19 cellular contexts compared by ENCODE assay signal in the genomic region with DNA sequence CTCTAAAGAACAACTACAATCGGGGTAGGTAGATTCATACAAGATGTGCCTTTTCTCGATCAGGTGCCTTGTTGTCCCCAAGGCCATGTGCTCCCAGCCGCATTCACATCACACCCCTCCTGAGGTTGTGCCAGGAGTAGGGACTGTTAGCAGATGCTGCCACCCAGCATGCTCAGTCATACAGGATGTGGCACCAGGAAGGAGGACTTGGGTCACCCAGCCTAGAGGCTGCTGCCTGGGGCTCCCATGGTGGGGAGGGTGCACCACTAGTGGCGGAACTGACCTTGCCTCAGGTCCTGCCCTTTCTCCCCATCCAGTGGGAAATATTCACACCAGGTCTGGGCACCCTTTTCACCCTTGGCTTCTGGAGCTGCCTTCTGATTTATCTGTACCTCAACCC. TPM values are rescaled to one million over a fixed set of nuclear protein-coding genes. Genes with fewer than 3 reads are reported as not detected.
DNase-seq lines count a peak whose midpoint lies in the region; ATAC-seq and TF ChIP-seq lines count a peak whose summit lies in the region.
"Had no signal": no experiment of that assay in that cellular context is flagged by ENCODE, and none has a peak within 500 bp of the region (broad histone marks: within the 10 kb centered on the region; RNA-seq: fewer than 3 reads in every experiment).

No MANE protein-coding gene starts in this region.

- no peak overlapping the region for H3K27ac Mint-ChIP-seq in stimulated activated naive CD8-positive, alpha-beta T cell treated with anti-CD3 and anti-CD28 coated beads, Interleukin-15, amount 100 ng/mL, for 72 hours
- H3K27ac Mint-ChIP-seq in stimulated activated effector memory CD8-positive, alpha-beta T cell treated with anti-CD3 and anti-CD28 coated beads, Interleukin-12 subunit alpha, Interleukin-12 subunit beta, amount 100 ng/mL, for 72 hours: no peak overlapping the region
- H3K27ac Mint-ChIP-seq: B cell; CD8-positive, alpha-beta T cell; GM23338; IgD-negative memory B cell had no signal

- no peaks in the 10 kb centered on the region for H3K36me3 Mint-ChIP-seq in stimulated activated effector memory CD8-positive, alpha-beta T cell treated with anti-CD3 and anti-CD28 coated beads, Interleukin-12 subunit alpha, Interleukin-12 subunit beta, amount 100 ng/mL, for 72 hours
- H3K36me3 Mint-ChIP-seq: CD8-positive, alpha-beta T cell; IgD-negative memory B cell had no signal

- H4K91ac ChIP-seq in neuronal stem cell (ENCODE audit: low read depth, low read length, poor library complexity): no peak overlapping the region

- no peak overlapping the region for H2BK15ac ChIP-seq in neuronal stem cell (ENCODE audit: low read length)

- POLR2A ChIA-PET in PC-9 (lab: Charles Lee; ENCODE audit: unreplicated experiment): no interaction called here

- no peak overlapping the region for H4K8ac ChIP-seq in neuronal stem cell (ENCODE audit: low read depth, low read length)

- no peaks in the 10 kb centered on the region for H3K79me1 ChIP-seq in neuronal stem cell (ENCODE audit: low read depth, low read length)

- H3K4ac ChIP-seq in neuronal stem cell (ENCODE audit: low read length): no peak overlapping the region

- H2BK120ac ChIP-seq in neuronal stem cell (ENCODE audit: low read depth, low read length): no peak overlapping the region

- H3K9me3 Mint-ChIP-seq in stimulated activated naive CD8-positive, alpha-beta T cell treated with anti-CD3 and anti-CD28 coated beads, Interleukin-15, amount 100 ng/mL, for 72 hours: peaks cover 0 to 10% of the 10 kb centered on the region in 2 donors
- H3K9me3 Mint-ChIP-seq in stimulated activated effector memory CD8-positive, alpha-beta T cell treated with anti-CD3 and anti-CD28 coated beads, Interleukin-12 subunit alpha, Interleukin-12 subunit beta, amount 100 ng/mL, for 72 hours: no peaks in the 10 kb centered on the region
- H3K9me3 Mint-ChIP-seq: CD8-positive, alpha-beta T cell; GM23338; IgD-negative memory B cell had no signal

- no peaks in the 10 kb centered on the region for H4K20me1 ChIP-seq in PC-9 (ENCODE audit: insufficient read depth)
- H4K20me1 ChIP-seq: BLaER1 treated with 17β-estradiol and CSF1 and Interleukin-3, amounts not matched to agents 10 nM and 100 nM had no signal

- CTCF ChIA-PET in PC-9 (lab: Charles Lee): interaction anchor here (0.6 kb wide), 2 partner anchors 181 to 573 kb away, joined by 3 read pairs; no protein-coding TSS in a partner anchor

- peaks cover 0 to 2% of the 10 kb centered on the region in 2 donors for H3K4me1 ChIP-seq in neuronal stem cell (ENCODE audit: control insufficient read depth in 2 of 2, insufficient read depth in 1 of 2, low read depth in 1 of 2, low read length in 2 of 2)
- no peaks in the 10 kb centered on the region for H3K4me1 ChIP-seq in PC-9 (replicated peaks; ENCODE audit: insufficient read depth)
- H3K4me1 ChIP-seq: BLaER1 treated with 17β-estradiol and CSF1 and Interleukin-3, amounts not matched to agents 10 nM and 100 nM had no signal

- peak overlapping the region; percentile 3 for H3K9ac ChIP-seq in neuronal stem cell (ENCODE audit: low read depth, low read length, poor library complexity)
- H3K9ac ChIP-seq: BLaER1 treated with 17β-estradiol and CSF1 and Interleukin-3, amounts not matched to agents 10 nM and 100 nM had no signal

- ATAC-seq in stimulated activated naive CD8-positive, alpha-beta T cell treated with anti-CD3 and anti-CD28 coated beads, Interleukin-15, amount 100 ng/mL, for 72 hours: peak; percentile 54
- ATAC-seq in stimulated activated naive CD8-positive, alpha-beta T cell treated with anti-CD3 and anti-CD28 coated beads, Interleukin-15, Interleukin-2, amounts not matched to agents 100 U/mL and 50 U/mL, for 24 hours: no peak
- ATAC-seq in stimulated activated effector memory CD8-positive, alpha-beta T cell treated with anti-CD3 and anti-CD28 coated beads, Interleukin-12 subunit alpha, Interleukin-12 subunit beta, amount 100 ng/mL, for 72 hours: peak; percentile 46
- no peak for ATAC-seq in GM21423 (IDR thresholded peaks at IDR 0.05; ENCODE audit: unreplicated experiment)
- ATAC-seq: CD8-positive, alpha-beta T cell; GM12878; GM23338; HepG2 had no signal

- TF ChIP-seq CTCF in PC-9 (conservative IDR thresholded peaks at IDR 0.05): no peak

- WGBS in neuronal stem cell (ENCODE audit: extremely low coverage in 2 of 2, insufficient read length in 2 of 2, insufficient replicate concordance in 1 of 2), 2 donors: no CpG with 5 or more reads among the region's 4 CpGs

- H3K27me3 ChIP-seq in neuronal stem cell (ENCODE audit: control insufficient read depth in 3 of 3, insufficient read depth in 3 of 3, low read depth in 1 of 3, low read length in 3 of 3) (peaks cover 0 to 14% (median 0%) of the 10 kb centered on the region in 3 experiments), PC-9 (ENCODE audit: insufficient read depth, low read depth) (no peaks in the 10 kb centered on the region)
- H3K27me3 ChIP-seq: BLaER1 treated with 17β-estradiol and CSF1 and Interleukin-3, amounts not matched to agents 10 nM and 100 nM had no signal

- H3K23ac ChIP-seq in neuronal stem cell (ENCODE audit: low read depth, low read length, poor library complexity): peak overlapping the region; percentile 18

- H3K9me2 ChIP-seq in PC-9 (ENCODE audit: insufficient read depth): no peaks in the 10 kb centered on the region; the same call in 1 of the 2 replicates

- intact Hi-C loops in PC-9 (cut with micrococcal nuclease; ENCODE audit: unreplicated experiment): no loop called here

- peaks cover 6% of the 10 kb centered on the region for H3K27me3 Mint-ChIP-seq in stimulated activated naive CD8-positive, alpha-beta T cell treated with anti-CD3 and anti-CD28 coated beads, Interleukin-15, amount 100 ng/mL, for 72 hours
- H3K27me3 Mint-ChIP-seq: B cell, IgD-negative memory B cell had no signal

- H3K4me2 ChIP-seq in neuronal stem cell (ENCODE audit: insufficient read depth, low read length, poor library complexity, severe bottlenecking): no peak overlapping the region
- no peak overlapping the region for H3K4me2 ChIP-seq in PC-9
- H3K4me2 ChIP-seq: BLaER1 treated with 17β-estradiol and CSF1 and Interleukin-3, amounts not matched to agents 10 nM and 100 nM; GM23338 had no signal

- no peak overlapping the region for H2AK5ac ChIP-seq in neuronal stem cell (ENCODE audit: low read depth, low read length)

- no peak overlapping the region for H3K18ac ChIP-seq in neuronal stem cell (ENCODE audit: low read length)

- H3K4me3 ChIP-seq in neuronal stem cell (ENCODE audit: low read length in 2 of 2): peak overlapping the region in 1 of 2 donors; percentile 14
- no peak overlapping the region for H3K4me3 ChIP-seq in PC-9
- H3K4me3 ChIP-seq: BLaER1 treated with 17β-estradiol and CSF1 and Interleukin-3, amounts not matched to agents 10 nM and 100 nM; GM12878; GM23338 had no signal

- DNase-seq in stimulated activated naive CD8-positive, alpha-beta T cell treated with anti-CD3 and anti-CD28 coated beads, Interleukin-15, amount 100 ng/mL, for 72 hours: no peak
- no peak for DNase-seq in stimulated activated naive CD8-positive, alpha-beta T cell treated with anti-CD3 and anti-CD28 coated beads, Interleukin-15, Interleukin-2, amounts not matched to agents 100 U/mL and 50 U/mL, for 24 hours
- DNase-seq in neuronal stem cell (ENCODE audit: low spot score) (no peak), medulla oblongata (ENCODE audit: extremely low spot score) (no peak), PC-9 (no peak)
- no peak for DNase-seq in stimulated activated effector memory CD8-positive, alpha-beta T cell treated with anti-CD3 and anti-CD28 coated beads, Interleukin-12 subunit alpha, Interleukin-12 subunit beta, amount 100 ng/mL, for 72 hours (ENCODE audit: low spot score in 2 of 2)
- DNase-seq: Calu3; CD8-positive, alpha-beta T cell; DMS79 treated with DMSO at 0.1 percent for 48 hours; GF-D8; HCEC 1CT had no signal

- H3F3A ChIP-seq in PC-9 (ENCODE audit: insufficient read depth, low read depth): no peaks in the 10 kb centered on the region

- no peak overlapping the region for H3K4me3 Mint-ChIP-seq in stimulated activated naive CD8-positive, alpha-beta T cell treated with anti-CD3 and anti-CD28 coated beads, Interleukin-15, amount 100 ng/mL, for 72 hours
- H3K4me3 Mint-ChIP-seq in stimulated activated effector memory CD8-positive, alpha-beta T cell treated with anti-CD3 and anti-CD28 coated beads, Interleukin-12 subunit alpha, Interleukin-12 subunit beta, amount 100 ng/mL, for 72 hours: no peak overlapping the region
- H3K4me3 Mint-ChIP-seq: B cell; CD8-positive, alpha-beta T cell; GM23338; IgD-negative memory B cell had no signal

- H2BK12ac ChIP-seq in neuronal stem cell (ENCODE audit: low read length): no peak overlapping the region

- no peak overlapping the region for H2AFZ ChIP-seq in neuronal stem cell (ENCODE audit: low read length)
- H2AFZ ChIP-seq in PC-9: no peak overlapping the region
- H2AFZ ChIP-seq: GM23338 had no signal

- no peaks in the 10 kb centered on the region for H3K79me2 ChIP-seq in PC-9 (ENCODE audit: low read depth)

- no peaks in the 10 kb centered on the region for H3K36me3 ChIP-seq in neuronal stem cell (replicated peaks in 1 of 2; ENCODE audit: control insufficient read depth in 2 of 2, insufficient read depth in 2 of 2, low read length in 2 of 2)
- H3K36me3 ChIP-seq in PC-9 (ENCODE audit: low read depth): no peaks in the 10 kb centered on the region
- H3K36me3 ChIP-seq: BLaER1 treated with 17β-estradiol and CSF1 and Interleukin-3, amounts not matched to agents 10 nM and 100 nM had no signal

- H3K27ac ChIP-seq in neuronal stem cell (replicated peaks; ENCODE audit: low read length): no peak overlapping the region
- no peak overlapping the region for H3K27ac ChIP-seq in PC-9
- H3K27ac ChIP-seq: BLaER1 treated with 17β-estradiol and CSF1 and Interleukin-3, amounts not matched to agents 10 nM and 100 nM had no signal

- H3K14ac ChIP-seq in neuronal stem cell (ENCODE audit: low read length): no peak overlapping the region

- H3K9me3 ChIP-seq in neuronal stem cell (replicated peaks in 1 of 2; ENCODE audit: control insufficient read depth in 2 of 2, insufficient read depth in 1 of 2, low read depth in 1 of 2, low read length in 2 of 2) (peaks cover 0 to 3% of the 10 kb centered on the region in 2 donors), PC-9 (ENCODE audit: insufficient read depth, low read depth) (no peaks in the 10 kb centered on the region)

- no TSS peak for BruUV-seq in PC-9 (replicated peaks; lab: Mats Ljungman, UMichigan)

- no peak overlapping the region for H2BK5ac ChIP-seq in neuronal stem cell (ENCODE audit: low read length)

- no peaks in the 10 kb centered on the region for H3K4me1 Mint-ChIP-seq in stimulated activated naive CD8-positive, alpha-beta T cell treated with anti-CD3 and anti-CD28 coated beads, Interleukin-15, amount 100 ng/mL, for 72 hours
- H3K4me1 Mint-ChIP-seq in stimulated activated effector memory CD8-positive, alpha-beta T cell treated with anti-CD3 and anti-CD28 coated beads, Interleukin-12 subunit alpha, Interleukin-12 subunit beta, amount 100 ng/mL, for 72 hours: no peaks in the 10 kb centered on the region
- H3K4me1 Mint-ChIP-seq: B cell, GM23338 had no signal

RNA-seq across cellular contexts. Expression of a gene that starts 8.3 kb away (rescaled TPM):
- polyA plus RNA-seq in neuronal stem cell (2013, experiment 1 of 2): not detected
- not detected for polyA plus RNA-seq in neuronal stem cell (2013, experiment 2 of 2)
- total RNA-seq in PC-9 (2021): not detected in 2 replicates
- total RNA-seq: A172; B cell; Calu3; CD8-positive, alpha-beta T cell; GM12878; GM23338; HepG2 had no signal
- polyA plus RNA-seq: GM12878, GM23338, HepG2, IgD-negative memory B cell had no signal

RNA-seq across cellular contexts. Expression of a gene that starts 24.5 kb away (rescaled TPM):
- polyA plus RNA-seq in neuronal stem cell (2013, experiment 1 of 2): not detected
- not detected for polyA plus RNA-seq in neuronal stem cell (2013, experiment 2 of 2)
- total RNA-seq in PC-9 (2021): not detected in 2 replicates
- total RNA-seq: A172; Calu3; CD8-positive, alpha-beta T cell; GM12878; GM23338; HepG2 had no signal
- polyA plus RNA-seq: GM12878, GM23338, HepG2 had no signal

Comparison
In these comparisons a context has a peak if more than half of its experiments do, and no peak if none do; other contexts are left out.
1. ATAC-seq: peak in stimulated activated naive CD8-positive, alpha-beta T cell treated with anti-CD3 and anti-CD28 coated beads, Interleukin-15, amount 100 ng/mL, for 72 hours (single experiment) and stimulated activated effector memory CD8-positive, alpha-beta T cell treated with anti-CD3 and anti-CD28 coated beads, Interleukin-12 subunit alpha, Interleukin-12 subunit beta, amount 100 ng/mL, for 72 hours (single experiment); none in stimulated activated naive CD8-positive, alpha-beta T cell treated with anti-CD3 and anti-CD28 coated beads, Interleukin-15, Interleukin-2, amounts not matched to agents 100 U/mL and 50 U/mL, for 24 hours (single experiment) and GM21423 (single experiment).